ENCODE assay signal across 16 cellular contexts in the genomic region with DNA sequence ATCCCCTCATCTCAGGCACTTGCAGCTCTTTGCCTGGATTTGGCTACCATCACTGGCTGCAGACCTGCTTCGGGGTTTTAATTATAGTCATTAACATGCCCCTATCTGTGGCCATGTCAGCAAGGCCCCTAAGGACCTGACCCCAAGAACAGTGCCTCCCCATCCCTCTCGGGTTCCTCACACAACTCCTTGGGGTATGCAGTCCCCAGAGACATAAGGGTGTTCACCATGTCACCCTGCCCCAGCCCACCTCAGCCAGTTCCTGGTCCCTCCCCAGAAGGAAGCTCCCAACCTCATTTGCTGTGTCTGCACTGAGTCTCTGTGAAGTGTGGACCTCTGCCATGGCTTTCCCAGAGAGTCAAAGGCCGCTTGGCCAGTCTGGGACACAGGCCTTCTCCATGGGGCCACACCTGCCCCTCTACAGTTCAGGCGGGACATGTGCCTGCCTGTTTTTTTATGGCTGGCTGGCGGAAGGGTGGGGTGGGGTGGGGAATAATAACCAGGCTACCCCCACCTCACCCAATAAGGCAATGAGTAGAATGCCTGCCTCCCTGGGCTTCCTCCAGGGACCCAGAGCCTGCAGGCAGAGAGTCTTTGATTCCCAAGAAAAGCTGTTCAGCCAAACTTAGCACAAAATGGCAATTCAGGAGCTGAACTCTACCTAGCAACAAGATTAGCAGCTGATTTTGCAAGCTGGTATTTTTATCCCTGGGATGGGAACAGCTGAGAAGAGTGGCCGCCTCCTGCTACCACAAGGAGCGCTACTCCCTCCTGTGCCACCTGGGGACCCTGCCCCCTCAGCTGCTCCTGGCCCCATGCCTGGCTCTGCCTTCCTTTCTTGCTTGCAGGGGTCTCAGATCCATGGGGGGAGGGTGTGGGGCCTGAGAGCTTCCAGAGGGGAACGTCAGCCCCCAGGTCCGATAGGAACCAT. TPM values are rescaled to one million over a fixed set of nuclear protein-coding genes. Genes with fewer than 3 reads are reported as not detected.
DNase-seq lines count a peak whose midpoint lies in the region; ATAC-seq and TF ChIP-seq lines count a peak whose summit lies in the region.
"Had no signal": no experiment of that assay in that cellular context is flagged by ENCODE, and none has a peak within 500 bp of the region (broad histone marks: within the 10 kb centered on the region; RNA-seq: fewer than 3 reads in every experiment).

No MANE protein-coding gene starts in this region.

- H3K27me3 ChIP-seq in GM23338 (ENCODE audit: insufficient read depth) (0 out of 2 replicates have a peak, but pooled peaks cover 7% of the 10 kb centered on the region), Panc1 (ENCODE audit: control insufficient read depth, insufficient read depth, low read length) (no peaks in the 10 kb centered on the region; the same call in 1 of the 2 replicates), heart right ventricle (peaks cover 0 to 4% (median 0%) of the 10 kb centered on the region in 7 donors)
- H3K27me3 ChIP-seq: gastroesophageal sphincter, suprapubic skin had no signal

- POLR2A ChIA-PET in Panc1 (lab: Charles Lee), result no interaction called here

- H3K4me1 Mint-ChIP-seq in GM23338, result peaks cover 5% of the 10 kb centered on the region; the same call in 1 of the 3 replicates
- no peaks in the 10 kb centered on the region for H3K4me1 Mint-ChIP-seq in progenitor cell of endocrine pancreas (ENCODE audit: low read depth)
- H3K4me1 Mint-ChIP-seq: central memory CD8-positive, alpha-beta T cell; mesothelial cell of epicardium had no signal

- no peaks in the 10 kb centered on the region for H4K20me1 ChIP-seq in GM23338 (replicated peaks; ENCODE audit: insufficient read depth)

- in situ Hi-C loops in Panc1 (cut with HindIII; ENCODE audit: low pct_unique_long_range_greater_than_20kb, low sequenced_read_pairs), result loop anchor here (25.0 kb wide), 1 partner anchor 137 kb away; a partner anchor contains a TSS

- no peaks in the 10 kb centered on the region for H3F3A ChIP-seq in GM23338 (replicated peaks; ENCODE audit: low read depth)

- CTCF ChIA-PET in Panc1 (lab: Charles Lee), result interaction anchor here (0.6 to 0.7 kb wide), 2 partner anchors 13 to 108 kb away, joined by 3 to 4 read pairs; no protein-coding TSS in a partner anchor

- H3K4me1 ChIP-seq in GM23338 (ENCODE audit: insufficient read depth) (no peaks in the 10 kb centered on the region; the same call in 1 of the 2 replicates), Panc1 (ENCODE audit: control insufficient read depth, insufficient read depth, low read length) (no peaks in the 10 kb centered on the region), heart right ventricle (peaks cover 0 to 20% (median 0%) of the 10 kb centered on the region in 9 donors)
- H3K4me1 ChIP-seq: gastroesophageal sphincter, suprapubic skin had no signal

- 0 out of 2 replicates have a peak, but pooled peaks cover 3% of the 10 kb centered on the region for H3K9me2 ChIP-seq in GM23338 (ENCODE audit: insufficient read depth)

- H3K36me3 ChIP-seq in GM23338 (ENCODE audit: insufficient read depth) (no peaks in the 10 kb centered on the region), Panc1 (ENCODE audit: control insufficient read depth, insufficient read depth, low read length) (no peaks in the 10 kb centered on the region), heart right ventricle (no peaks in the 10 kb centered on the region)
- H3K36me3 ChIP-seq: gastroesophageal sphincter, suprapubic skin had no signal

- no peaks in the 10 kb centered on the region for H3K9me3 ChIP-seq in Panc1 (ENCODE audit: control insufficient read depth, insufficient read depth, low read depth, low read length)
- peaks cover 0 to 6% (median 0%) of the 10 kb centered on the region in 11 donors for H3K9me3 ChIP-seq in heart right ventricle
- H3K9me3 ChIP-seq: gastroesophageal sphincter, suprapubic skin had no signal

- intact Hi-C loops in Panc1 (cut with micrococcal nuclease; ENCODE audit: unreplicated experiment) (no loop called here), heart right ventricle (cut with DNase I) (loop anchor here in 1 of 10 donors (10.0 kb wide), 1 partner anchor 216 kb away; no protein-coding TSS in a partner anchor)

- TF ChIP-seq CTCF in GM23338 (conservative IDR thresholded peaks at IDR 0.05; ENCODE audit: low read depth in 2 of 2), result peak; percentile 53 to 61
- TF ChIP-seq CTCF in Panc1 (IDR thresholded peaks at IDR 0.05), result no peak
- peak in 4 of 9 donors; percentile 8 to 32 (median 12) for TF ChIP-seq CTCF in heart right ventricle (IDR thresholded peaks at IDR 0.05)
- peak; percentile 35 for TF ChIP-seq CTCF in progenitor cell of endocrine pancreas (IDR thresholded peaks at IDR 0.05; ENCODE audit: unreplicated experiment)

- no TSS peak for BruUV-seq in Panc1 (replicated peaks; lab: Mats Ljungman, UMichigan)

- H3K79me2 ChIP-seq in GM23338 (replicated peaks; ENCODE audit: insufficient read depth), result no peaks in the 10 kb centered on the region

- WGBS in heart right ventricle, 2 donors, result 67 to 82% methylated on average over 9 of the region's 9 CpGs

- no peak overlapping the region for H3K4me2 ChIP-seq in GM23338

- H3K27me3 Mint-ChIP-seq in GM23338 (ENCODE audit: insufficient read depth, low read depth, poor library complexity) (peaks cover 2% of the 10 kb centered on the region), progenitor cell of endocrine pancreas (peaks cover 21% of the 10 kb centered on the region)

- ATAC-seq in GM23338, result peak; percentile 94
- ATAC-seq in Panc1, result peak; percentile 56
- peak in 7 of 8 donors; percentile 49 to 77 (median 67) for ATAC-seq in heart right ventricle
- no peak for ATAC-seq in GM21825 (IDR thresholded peaks at IDR 0.05; ENCODE audit: unreplicated experiment)
- ATAC-seq: gastroesophageal sphincter had no signal

- H3K4me3 Mint-ChIP-seq in GM23338 (no peak overlapping the region), progenitor cell of endocrine pancreas (ENCODE audit: low read depth) (no peak overlapping the region)
- H3K4me3 Mint-ChIP-seq: activated CD8-positive, alpha-beta T cell treated with anti-CD3 and anti-CD28 coated beads for 36 hours; central memory CD8-positive, alpha-beta T cell; mesothelial cell of epicardium had no signal

- DNase-seq in GM23338 (ENCODE audit: low spot score) (peak; percentile 76), Panc1 (ENCODE audit: low read depth, low spot score) (no peak), heart right ventricle (no peak), progenitor cell of endocrine pancreas (ENCODE audit: low spot score, unreplicated experiment) (no peak), cortex of kidney (lab: John Stamatoyannopoulos, UW) (no peak), OCI-M1 (lab: John Stamatoyannopoulos, UW) (no peak)
- DNase-seq: DMS153; NCI-H1930; stimulated activated CD4-positive, alpha-beta T cell treated with anti-CD3 and anti-CD28 coated beads, Interleukin-4, amount 100 ng/mL, for 1 hour; stimulated activated CD8-positive, alpha-beta memory T cell treated with anti-CD3 and anti-CD28 coated beads, Interleukin-4, amount 100 ng/mL, for 48 hours had no signal

- H3K9me3 Mint-ChIP-seq in GM23338 (no peaks in the 10 kb centered on the region; the same call in 2 of the 3 replicates), progenitor cell of endocrine pancreas (ENCODE audit: low read depth) (peaks cover under 1% of the 10 kb centered on the region)
- H3K9me3 Mint-ChIP-seq: central memory CD8-positive, alpha-beta T cell had no signal

- no peak overlapping the region for H3K4me3 ChIP-seq in GM23338
- no peak overlapping the region for H3K4me3 ChIP-seq in Panc1 (ENCODE audit: low read depth in 2 of 2, low read length in 2 of 2)
- no peak overlapping the region for H3K4me3 ChIP-seq in heart right ventricle
- H3K4me3 ChIP-seq: gastroesophageal sphincter, suprapubic skin had no signal

- H3K36me3 Mint-ChIP-seq in GM23338 (ENCODE audit: low read depth), result no peaks in the 10 kb centered on the region
- H3K36me3 Mint-ChIP-seq in progenitor cell of endocrine pancreas (ENCODE audit: insufficient read depth), result no peaks in the 10 kb centered on the region
- H3K36me3 Mint-ChIP-seq: mesothelial cell of epicardium had no signal

- peak overlapping the region; percentile 91 for H2AFZ ChIP-seq in GM23338

- no peak overlapping the region for H3K27ac ChIP-seq in GM23338 (ENCODE audit: low read depth)
- H3K27ac ChIP-seq in Panc1 (ENCODE audit: low read length), result no peak overlapping the region
- no peak overlapping the region for H3K27ac ChIP-seq in heart right ventricle
- H3K27ac ChIP-seq: gastroesophageal sphincter, suprapubic skin had no signal

- H3K27ac Mint-ChIP-seq in GM23338 (no peak overlapping the region), progenitor cell of endocrine pancreas (no peak overlapping the region)
- H3K27ac Mint-ChIP-seq: activated CD8-positive, alpha-beta T cell treated with anti-CD3 and anti-CD28 coated beads for 36 hours; mesothelial cell of epicardium had no signal

TF ChIP-seq in GM23338, 12 proteins besides CTCF, POLR2A, EP300 and RAD21 (continues in another document):
- no peak for TF ChIP-seq POLR2AphosphoS5 (IDR thresholded peaks at IDR 0.05; ENCODE audit: low read depth)
- TF ChIP-seq STAT1 (IDR thresholded peaks at IDR 0.05; ENCODE audit: unreplicated experiment), result no peak
- TF ChIP-seq EZH2 (IDR thresholded peaks at IDR 0.05; ENCODE audit: low read depth, unreplicated experiment), result no peak
- TF ChIP-seq JUNB (IDR thresholded peaks at IDR 0.05; ENCODE audit: unreplicated experiment), result no peak
- no peak for TF ChIP-seq CREB1 (CRISPR knock-in tag; IDR thresholded peaks at IDR 0.05; ENCODE audit: low read depth)
- no peak for TF ChIP-seq EZH2phosphoT487 (IDR thresholded peaks at IDR 0.05; ENCODE audit: unreplicated experiment)
- no peak for TF ChIP-seq NANOG (IDR thresholded peaks at IDR 0.05; ENCODE audit: borderline replicate concordance)
- no peak for TF ChIP-seq ZNF114 (CRISPR knock-in tag; IDR thresholded peaks at IDR 0.05)

RNA-seq across cellular contexts. Expression of a gene that starts 23.7 kb away (rescaled TPM):
- not detected in 2 replicates for total RNA-seq in GM23338 (2014; rRNA removed; shearing (Covaris generic))
- polyA plus RNA-seq in GM23338 (2016; fragmentation: Nextera tagmentation; extraction: Ambion mirVana) (not detected in 2 replicates), heart right ventricle (100 to 1,000 TPM in 1 of 2 donors, 10 to 100 TPM in 1; 30.8 to 107 TPM)
- total RNA-seq in Panc1 (2021; ENCODE audit: unreplicated experiment) (0.26 TPM), heart right ventricle (100 to 1,000 TPM in 6 of 10 donors, 10 to 100 TPM in 4; 70.6 to 152 (median 126) TPM), progenitor cell of endocrine pancreas (9.3 and 12.2 TPM in 2 replicates)
- 0.51 TPM for polyA plus RNA-seq in Panc1 (2012; ENCODE audit: insufficient read length)
